ENCODE assay signal across 26 cellular contexts in genomic region chrX:140521393-140521792, GRCh38. TPM values are rescaled to one million over a fixed set of nuclear protein-coding genes. Genes with fewer than 3 reads are reported as not detected.
"Had no signal": no experiment of that assay in that cellular context is flagged by ENCODE, and none has a peak within 500 bp of the region (broad histone marks: within the 10 kb centered on the region; RNA-seq: fewer than 3 reads in every experiment).

No MANE protein-coding gene starts in this region.

- ATAC-seq: body of pancreas, T-cell had no signal

- H3K27ac Mint-ChIP-seq: activated CD4-positive, alpha-beta memory T cell treated with anti-CD3 and anti-CD28 coated beads, Interleukin-2, amount 10 ng/mL, durations not matched to agents 7 days and 5 days; activated naive CD8-positive, alpha-beta T cell treated with anti-CD3 and anti-CD28 coated beads, Interleukin-2, amount 10 ng/mL, durations not matched to agents 7 days and 5 days; T-cell had no signal

- DNase-seq: activated CD4-positive, alpha-beta memory T cell treated with anti-CD3 and anti-CD28 coated beads, Interleukin-2, amount 10 ng/mL, durations not matched to agents 7 days and 5 days; activated CD4-positive, alpha-beta T cell treated with anti-CD3 and anti-CD28 coated beads, Interleukin-2, amount 50 U/mL, for 1 hour; activated CD4-positive, CD25-positive, alpha-beta regulatory T cell; activated naive CD4-positive, alpha-beta T cell treated with anti-CD3 and anti-CD28 coated beads, Interleukin-2, amount 50 U/mL, for 16 hours; activated naive CD8-positive, alpha-beta T cell treated with anti-CD3 and anti-CD28 coated beads, Interleukin-2, amount 10 ng/mL, durations not matched to agents 7 days and 5 days; adrenal gland; aorta; body of pancreas; cortex of kidney; MM.1S; NCI-H1105; NCI-H1436; NCI-H1694 treated with DMSO at 0.1 percent for 48 hours; NCI-H2029 treated with DMSO at 0.1 percent for 48 hours; NCI-H345; NCI-H510A treated with DMSO at 0.1 percent for 48 hours; PC-9; SHP77 treated with DMSO at 0.1 percent for 48 hours; T-cell; T-helper 2 cell; T1000 had no signal

- H3K4me3 Mint-ChIP-seq: activated CD4-positive, alpha-beta memory T cell treated with anti-CD3 and anti-CD28 coated beads, Interleukin-2, amount 10 ng/mL, durations not matched to agents 7 days and 5 days; activated naive CD8-positive, alpha-beta T cell treated with anti-CD3 and anti-CD28 coated beads, Interleukin-2, amount 10 ng/mL, durations not matched to agents 7 days and 5 days; central memory CD8-positive, alpha-beta T cell; T-cell had no signal

- H3K4me1 ChIP-seq: adrenal gland, body of pancreas had no signal

- H3K4me2 ChIP-seq: PC-9 had no signal

- FAIRE-seq: bronchial epithelial cell had no signal

- H2AFZ ChIP-seq: PC-9 had no signal

- H3K4me1 Mint-ChIP-seq: activated CD4-positive, alpha-beta memory T cell treated with anti-CD3 and anti-CD28 coated beads, Interleukin-2, amount 10 ng/mL, durations not matched to agents 7 days and 5 days; activated naive CD8-positive, alpha-beta T cell treated with anti-CD3 and anti-CD28 coated beads, Interleukin-2, amount 10 ng/mL, durations not matched to agents 7 days and 5 days; central memory CD8-positive, alpha-beta T cell; T-cell had no signal

- H3K4me3 ChIP-seq: adrenal gland, body of pancreas, PC-9, SK-N-MC had no signal

- H3K9me3 ChIP-seq: adrenal gland, body of pancreas had no signal

- H3K27me3 ChIP-seq: body of pancreas had no signal

- H3K36me3 Mint-ChIP-seq: activated naive CD8-positive, alpha-beta T cell treated with anti-CD3 and anti-CD28 coated beads, Interleukin-2, amount 10 ng/mL, durations not matched to agents 7 days and 5 days; T-cell had no signal

- H3K27ac ChIP-seq: adrenal gland, body of pancreas, PC-9, SK-N-MC, VCaP had no signal

- H3K9me3 Mint-ChIP-seq: activated CD4-positive, alpha-beta memory T cell treated with anti-CD3 and anti-CD28 coated beads, Interleukin-2, amount 10 ng/mL, durations not matched to agents 7 days and 5 days; activated naive CD8-positive, alpha-beta T cell treated with anti-CD3 and anti-CD28 coated beads, Interleukin-2, amount 10 ng/mL, durations not matched to agents 7 days and 5 days; central memory CD8-positive, alpha-beta T cell; T-cell had no signal

- H3K27me3 Mint-ChIP-seq: activated CD4-positive, alpha-beta memory T cell treated with anti-CD3 and anti-CD28 coated beads, Interleukin-2, amount 10 ng/mL, durations not matched to agents 7 days and 5 days; activated naive CD8-positive, alpha-beta T cell treated with anti-CD3 and anti-CD28 coated beads, Interleukin-2, amount 10 ng/mL, durations not matched to agents 7 days and 5 days; central memory CD8-positive, alpha-beta T cell had no signal

- H3K36me3 ChIP-seq: adrenal gland had no signal

RNA-seq across cellular contexts. Expression of gene SOX3, which starts 16.5 kb away (rescaled TPM):
- total RNA-seq: activated CD4-positive, alpha-beta memory T cell treated with anti-CD3 and anti-CD28 coated beads, Interleukin-2, amount 10 ng/mL, durations not matched to agents 7 days and 5 days; activated CD8-positive, alpha-beta memory T cell treated with anti-CD3 and anti-CD28 coated beads for 36 hours; activated naive CD8-positive, alpha-beta T cell treated with anti-CD3 and anti-CD28 coated beads, Interleukin-2, amount 10 ng/mL, durations not matched to agents 7 days and 5 days; aorta; body of pancreas; bronchial epithelial cell; PC-9; T-cell had no signal
- polyA plus RNA-seq: aorta had no signal
